In the genomic region with DNA sequence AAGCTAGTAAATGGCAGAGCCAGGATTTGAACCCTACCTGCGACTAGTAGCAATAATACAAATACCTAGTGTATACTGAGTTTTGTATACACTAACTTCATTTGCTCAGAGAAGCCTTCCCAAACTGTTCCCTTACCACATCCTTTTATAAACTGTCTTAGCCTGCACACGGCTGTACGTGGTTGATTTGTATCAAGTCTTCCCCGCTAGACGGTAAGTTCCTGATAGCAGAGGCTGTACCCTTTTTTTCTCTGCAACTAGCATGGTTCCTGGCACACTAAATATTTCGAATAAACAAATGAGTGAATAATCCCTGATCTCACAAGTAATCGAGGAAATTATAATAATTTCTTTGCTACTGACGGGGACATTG, we compare ENCODE assay signal across 8 cellular contexts. TPM values are rescaled to one million over a fixed set of nuclear protein-coding genes. Genes with fewer than 3 reads are reported as not detected.
DNase-seq lines count a peak whose midpoint lies in the region; ATAC-seq and FAIRE-seq lines count a peak whose summit lies in the region.

No MANE protein-coding gene starts in this region.

- peaks cover 34% of the 10 kb centered on the region for H3K4me1 Mint-ChIP-seq in T-helper 1 cell treated with Interleukin-12 subunit alpha and Interleukin-12 subunit beta and Interleukin-4 antibody, amounts not matched to agents 30 μg/mL and 1 μg/mL, for 36 hours (ENCODE audit: low read depth)
- H3K4me1 Mint-ChIP-seq in activated naive CD8-positive, alpha-beta T cell treated with anti-CD3 and anti-CD28 coated beads, Interleukin-2, amount 10 ng/mL, durations not matched to agents 7 days and 5 days, result peaks cover 28% of the 10 kb centered on the region
- H3K4me1 Mint-ChIP-seq in immature natural killer cell, result peaks cover 42% of the 10 kb centered on the region in 2 donors

- H3K27ac ChIP-seq in subcutaneous abdominal adipose tissue (ENCODE audit: low read depth, low read length), result peak overlapping the region; percentile 85

- peaks cover 15% of the 10 kb centered on the region for H3K36me3 Mint-ChIP-seq in T-helper 1 cell treated with Interleukin-12 subunit alpha and Interleukin-12 subunit beta and Interleukin-4 antibody, amounts not matched to agents 30 μg/mL and 1 μg/mL, for 36 hours (ENCODE audit: low read depth)
- peaks cover 6% of the 10 kb centered on the region for H3K36me3 Mint-ChIP-seq in activated naive CD8-positive, alpha-beta T cell treated with anti-CD3 and anti-CD28 coated beads, Interleukin-2, amount 10 ng/mL, durations not matched to agents 7 days and 5 days
- H3K36me3 Mint-ChIP-seq in immature natural killer cell, result peaks cover 0 to 8% (median 0%) of the 10 kb centered on the region in 3 donors

- no peaks in the 10 kb centered on the region for H3K9me3 Mint-ChIP-seq in T-helper 1 cell treated with Interleukin-12 subunit alpha and Interleukin-12 subunit beta and Interleukin-4 antibody, amounts not matched to agents 30 μg/mL and 1 μg/mL, for 36 hours
- no peaks in the 10 kb centered on the region for H3K9me3 Mint-ChIP-seq in activated naive CD8-positive, alpha-beta T cell treated with anti-CD3 and anti-CD28 coated beads, Interleukin-2, amount 10 ng/mL, durations not matched to agents 7 days and 5 days
- no peaks in the 10 kb centered on the region for H3K9me3 Mint-ChIP-seq in immature natural killer cell

- peak; percentile 7 for ATAC-seq in activated naive CD8-positive, alpha-beta T cell treated with anti-CD3 and anti-CD28 coated beads, Interleukin-2, amount 10 ng/mL, durations not matched to agents 7 days and 5 days (ENCODE audit: low read depth)
- ATAC-seq in GM19035 (IDR thresholded peaks at IDR 0.05; ENCODE audit: unreplicated experiment), result no peak
- no peak for ATAC-seq in GM21390 (IDR thresholded peaks at IDR 0.05; ENCODE audit: unreplicated experiment)

- peak overlapping the region; percentile 98 for H3K27ac Mint-ChIP-seq in T-helper 1 cell treated with Interleukin-12 subunit alpha and Interleukin-12 subunit beta and Interleukin-4 antibody, amounts not matched to agents 30 μg/mL and 1 μg/mL, for 36 hours
- H3K27ac Mint-ChIP-seq in activated naive CD8-positive, alpha-beta T cell treated with anti-CD3 and anti-CD28 coated beads, Interleukin-2, amount 10 ng/mL, durations not matched to agents 7 days and 5 days, result peak overlapping the region; percentile 99
- H3K27ac Mint-ChIP-seq in immature natural killer cell, result peak overlapping the region; percentile 99 to 100 (median 99)

- POLR2A ChIA-PET in activated naive CD8-positive, alpha-beta T cell treated with anti-CD3 and anti-CD28 coated beads, Interleukin-2, amount 10 ng/mL, durations not matched to agents 7 days and 5 days (lab: Charles Lee), result interaction anchor here (0.9 to 2.2 kb wide), 6 partner anchors 10 to 77 kb away, joined by 3 to 18 read pairs (median 7); partner anchors contain the start of genes AURKA, CASS4 and CSTF1

- no peak for DNase-seq in T-helper 1 cell
- no peak for DNase-seq in activated naive CD8-positive, alpha-beta T cell treated with anti-CD3 and anti-CD28 coated beads, Interleukin-2, amount 10 ng/mL, durations not matched to agents 7 days and 5 days
- DNase-seq in immature natural killer cell, result peak; percentile 11 to 35 (median 31)
- no peak for DNase-seq in urothelium cell line (ENCODE audit: low spot score)

- H3K36me3 ChIP-seq in subcutaneous abdominal adipose tissue (ENCODE audit: control insufficient read depth in 5 of 5, insufficient read depth in 5 of 5, low read length in 5 of 5), result peaks cover 8 to 21% (median 13%) of the 10 kb centered on the region in 5 donors

- no peaks in the 10 kb centered on the region for H3K27me3 ChIP-seq in subcutaneous abdominal adipose tissue (ENCODE audit: control insufficient read depth in 5 of 5, insufficient read depth in 4 of 5, low read length in 5 of 5)

- H3K9ac ChIP-seq in subcutaneous abdominal adipose tissue (ENCODE audit: low read length in 5 of 5), result peak overlapping the region; percentile 74 to 89 (median 88)

- H3K4me3 ChIP-seq in subcutaneous abdominal adipose tissue (ENCODE audit: low read depth in 1 of 5, low read length in 5 of 5), result peak overlapping the region; percentile 75 to 97 (median 93)

- FAIRE-seq in urothelium cell line (lab: Jason Lieb, UNC), result no peak

- no peaks in the 10 kb centered on the region for H3K27me3 Mint-ChIP-seq in T-helper 1 cell treated with Interleukin-12 subunit alpha and Interleukin-12 subunit beta and Interleukin-4 antibody, amounts not matched to agents 30 μg/mL and 1 μg/mL, for 36 hours (ENCODE audit: low read depth)
- no peaks in the 10 kb centered on the region for H3K27me3 Mint-ChIP-seq in activated naive CD8-positive, alpha-beta T cell treated with anti-CD3 and anti-CD28 coated beads, Interleukin-2, amount 10 ng/mL, durations not matched to agents 7 days and 5 days
- peaks cover 6 to 20% (median 12%) of the 10 kb centered on the region in 3 donors for H3K27me3 Mint-ChIP-seq in immature natural killer cell (ENCODE audit: low read depth in 3 of 3)

- H3K4me1 ChIP-seq in subcutaneous abdominal adipose tissue (ENCODE audit: control insufficient read depth in 5 of 5, insufficient read depth in 5 of 5, low read length in 5 of 5), result peaks cover 10 to 31% (median 24%) of the 10 kb centered on the region in 5 donors

- peak overlapping the region; percentile 99 for H3K4me3 Mint-ChIP-seq in T-helper 1 cell treated with Interleukin-12 subunit alpha and Interleukin-12 subunit beta and Interleukin-4 antibody, amounts not matched to agents 30 μg/mL and 1 μg/mL, for 36 hours
- peak overlapping the region; percentile 100 for H3K4me3 Mint-ChIP-seq in activated naive CD8-positive, alpha-beta T cell treated with anti-CD3 and anti-CD28 coated beads, Interleukin-2, amount 10 ng/mL, durations not matched to agents 7 days and 5 days
- peak overlapping the region; percentile 96 to 100 (median 98) for H3K4me3 Mint-ChIP-seq in immature natural killer cell

- no peaks in the 10 kb centered on the region for H3K9me3 ChIP-seq in subcutaneous abdominal adipose tissue (ENCODE audit: control insufficient read depth in 5 of 5, low read length in 5 of 5)

RNA-seq across cellular contexts. Expression of gene RTF2, which starts 0.6 kb away (rescaled TPM):
- total RNA-seq in activated naive CD8-positive, alpha-beta T cell treated with anti-CD3 and anti-CD28 coated beads, Interleukin-2, amount 10 ng/mL, durations not matched to agents 7 days and 5 days, result 100 to 1,000 TPM in 1 of 2 experiments, 10 to 100 TPM in 1; 99.8 to 101 TPM
- 100 to 1,000 TPM; 155 to 163 (median 161) TPM for polyA plus RNA-seq in immature natural killer cell

RNA-seq across cellular contexts. Expression of gene FAM209A, which starts 55.5 kb away (rescaled TPM):
- total RNA-seq in activated naive CD8-positive, alpha-beta T cell treated with anti-CD3 and anti-CD28 coated beads, Interleukin-2, amount 10 ng/mL, durations not matched to agents 7 days and 5 days, result 1 to 10 TPM; 3.3 to 4.1 TPM
- under 1 TPM in 2 of 3 donors, not detected in 1; 0.39 to 0.57 TPM for polyA plus RNA-seq in immature natural killer cell

RNA-seq across cellular contexts. Expression of gene CASS4, which starts 57.0 kb away (rescaled TPM):
- 10 to 100 TPM; 14.2 to 18.7 TPM for total RNA-seq in activated naive CD8-positive, alpha-beta T cell treated with anti-CD3 and anti-CD28 coated beads, Interleukin-2, amount 10 ng/mL, durations not matched to agents 7 days and 5 days
- polyA plus RNA-seq in immature natural killer cell, result 1 to 10 TPM; 3.2 to 5.5 (median 3.5) TPM

Comparison
In these comparisons a context has a peak if more than half of its experiments do, and no peak if none do; other contexts are left out.
1. DNase-seq: peak in immature natural killer cell (3 of 3); none in T-helper 1 cell (0 of 5), activated naive CD8-positive, alpha-beta T cell treated with anti-CD3 and anti-CD28 coated beads, Interleukin-2, amount 10 ng/mL, durations not matched to agents 7 days and 5 days (single experiment) and urothelium cell line (single experiment).
2. Peak in every context shown above with its lines, with median percentiles within 50 percentile points of each other: H3K27ac Mint-ChIP-seq and H3K4me3 Mint-ChIP-seq.